In the genomic region with DNA sequence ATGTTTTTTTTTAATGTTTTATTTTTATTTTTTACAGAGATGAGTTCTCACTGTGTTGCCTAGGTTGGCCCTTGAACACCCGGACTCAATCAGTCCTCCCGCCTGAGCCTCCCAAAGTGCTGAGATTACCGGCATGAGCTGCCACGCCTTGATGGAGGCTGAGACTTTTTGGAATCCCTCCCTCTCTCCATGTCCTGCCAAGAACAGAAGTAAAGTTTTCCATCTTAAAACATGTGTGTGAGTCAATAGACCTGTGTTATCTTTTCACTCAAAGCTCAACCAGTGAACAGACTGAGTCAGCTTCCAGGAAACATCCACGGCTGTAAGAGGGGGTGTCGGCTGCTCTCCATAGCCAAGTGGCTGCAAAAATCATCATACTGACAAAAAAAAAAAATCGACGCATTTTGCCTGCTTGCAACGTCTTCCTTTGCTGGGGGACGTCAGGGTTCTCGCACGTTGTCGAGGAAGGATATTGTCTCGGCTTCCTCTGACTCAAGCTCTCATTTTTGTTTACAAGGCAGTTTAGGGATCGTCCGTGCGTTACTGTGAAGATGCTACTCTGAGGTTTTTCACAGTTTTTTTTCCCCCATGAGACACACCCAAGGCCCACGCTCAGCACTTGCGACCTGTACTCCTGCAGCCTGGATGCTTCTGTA, we compare ENCODE assay signal across 8 cellular contexts. TPM values are rescaled to one million over a fixed set of nuclear protein-coding genes. Genes with fewer than 3 reads are reported as not detected.
DNase-seq lines count a peak whose midpoint lies in the region; ATAC-seq lines count a peak whose summit lies in the region.

No MANE protein-coding gene starts in this region.

- DNase-seq in LHCN-M2 (ENCODE audit: low read depth) (peak; percentile 38), activated T-cell treated with anti-CD3 and anti-CD28 coated beads for 48 hours (ENCODE audit: low read depth) (peak; percentile 60), glomerular endothelial cell (ENCODE audit: extremely low read depth, low read depth, low spot score) (peak; percentile 66), NOMO-1 treated with dmso at 0.1 percent for 144 hours (lab: John Stamatoyannopoulos, UW; ENCODE audit: unreplicated experiment) (no peak), anterior cingulate cortex (lab: John Stamatoyannopoulos, UW) (no peak), Ammon's horn (ENCODE audit: low spot score) (no peak)
- peak; percentile 62 for DNase-seq in stimulated activated CD4-positive, alpha-beta T cell treated with anti-CD3 and anti-CD28 coated beads, Interleukin-4, amount 100 ng/mL, for 1 hour

- ATAC-seq in GM21786 (IDR thresholded peaks at IDR 0.05; ENCODE audit: unreplicated experiment): no peak

RNA-seq across cellular contexts. Expression of a gene that starts 10.0 kb away (rescaled TPM):
- 11.5 and 15.1 TPM in 2 replicates for total RNA-seq in LHCN-M2 (2014; rRNA removed)
- 28.1 TPM for polyA plus RNA-seq in LHCN-M2 (2012)
- 32.9 and 37.2 TPM in 2 replicates for total RNA-seq in glomerular endothelial cell

Comparison
In these comparisons a context has a peak if more than half of its experiments do, and no peak if none do; other contexts are left out.
1. DNase-seq: peak in LHCN-M2 (single experiment), activated T-cell treated with anti-CD3 and anti-CD28 coated beads for 48 hours (single experiment), glomerular endothelial cell (single experiment) and stimulated activated CD4-positive, alpha-beta T cell treated with anti-CD3 and anti-CD28 coated beads, Interleukin-4, amount 100 ng/mL, for 1 hour (single experiment); none in NOMO-1 treated with dmso at 0.1 percent for 144 hours (single experiment), anterior cingulate cortex (0 of 58) and Ammon's horn (single experiment).